Comparison of ENCODE assay signal across 10 cellular contexts in genomic region chr3:40972350-40972749, GRCh38.
DNase-seq lines count a peak whose midpoint lies in the region; ATAC-seq and TF ChIP-seq lines count a peak whose summit lies in the region.
"Had no signal": no experiment of that assay in that cellular context is flagged by ENCODE, and none has a peak within 500 bp of the region (broad histone marks: within the 10 kb centered on the region; RNA-seq: fewer than 3 reads in every experiment).

No MANE protein-coding gene starts in this region.

- TF ChIP-seq RAD21 in SK-N-SH (IDR thresholded peaks at IDR 0.05; ENCODE audit: low read length): no peak

- H3K27ac Mint-ChIP-seq in activated CD8-positive, alpha-beta memory T cell treated with anti-CD3 and anti-CD28 coated beads, Interleukin-2, amount 10 ng/mL, durations not matched to agents 7 days and 5 days: peak overlapping the region; percentile 84
- H3K27ac Mint-ChIP-seq in activated T-helper 17 cell treated with anti-CD3 and anti-CD28 coated beads, Interleukin-2, amount 50 U/mL, for 72 hours: peak overlapping the region; percentile 98

- TF ChIP-seq POLR2A in thyroid gland (IDR thresholded peaks at IDR 0.05): no peak

- CTCF ChIA-PET in activated CD8-positive, alpha-beta memory T cell treated with anti-CD3 and anti-CD28 coated beads, Interleukin-2, amount 10 ng/mL, durations not matched to agents 7 days and 5 days (lab: Charles Lee): no interaction called here
- CTCF ChIA-PET in SK-N-SH (lab: Yijun Ruan, JAX): no interaction called here

- ATAC-seq in activated CD8-positive, alpha-beta memory T cell treated with anti-CD3 and anti-CD28 coated beads, Interleukin-2, amount 10 ng/mL, durations not matched to agents 7 days and 5 days: no peak
- ATAC-seq in activated T-helper 17 cell treated with anti-CD3 and anti-CD28 coated beads, Interleukin-2, amount 50 U/mL, for 72 hours (replicated peaks): no peak
- no peak for ATAC-seq in lower lobe of right lung

- no peak for TF ChIP-seq EP300 in SK-N-SH (IDR thresholded peaks at IDR 0.05; ENCODE audit: borderline replicate concordance in 1 of 2, low read depth in 1 of 2, low read length in 1 of 2)

- peaks cover 3% of the 10 kb centered on the region for H3K27me3 Mint-ChIP-seq in activated CD8-positive, alpha-beta memory T cell treated with anti-CD3 and anti-CD28 coated beads, Interleukin-2, amount 10 ng/mL, durations not matched to agents 7 days and 5 days
- peaks cover 17% of the 10 kb centered on the region for H3K27me3 Mint-ChIP-seq in activated T-helper 17 cell treated with anti-CD3 and anti-CD28 coated beads, Interleukin-2, amount 50 U/mL, for 72 hours

- TF ChIP-seq CTCF in lower lobe of right lung (IDR thresholded peaks at IDR 0.05) (no peak), thyroid gland (IDR thresholded peaks at IDR 0.05) (no peak), SK-N-SH (IDR thresholded peaks at IDR 0.05) (no peak)

- WGBS in thyroid gland, 2 donors: 88 to 89% methylated on average over 4 of the region's 4 CpGs
- 49% methylated on average over 4 of the region's 4 CpGs for WGBS in SK-N-SH (ENCODE audit: low lambda C conversion rate)

- no peak overlapping the region for H3K4me3 ChIP-seq in lower lobe of right lung
- no peak overlapping the region for H3K4me3 ChIP-seq in thyroid gland (replicated peaks in 1 of 3)
- H3K4me3 ChIP-seq in SK-N-SH (ENCODE audit: low read depth in 2 of 2, low read length in 1 of 2): no peak overlapping the region

- H3K27ac ChIP-seq in lower lobe of right lung (peak overlapping the region; percentile 84), thyroid gland (peak overlapping the region; percentile 72 to 81 (median 75)), SK-N-SH (ENCODE audit: low read depth in 2 of 2, low read length in 1 of 2) (peak overlapping the region in 1 of 2 experiments; percentile 56; a peak in 1 of 4 replicates)

- POLR2A ChIA-PET in SK-N-SH (lab: Yijun Ruan, JAX): no interaction called here

- H4K20me1 ChIP-seq in SK-N-SH (ENCODE audit: insufficient read depth): no peaks in the 10 kb centered on the region

- no peak overlapping the region for H2AFZ ChIP-seq in SK-N-SH (ENCODE audit: low read depth)

- no peaks in the 10 kb centered on the region for H3K9me3 Mint-ChIP-seq in activated CD8-positive, alpha-beta memory T cell treated with anti-CD3 and anti-CD28 coated beads, Interleukin-2, amount 10 ng/mL, durations not matched to agents 7 days and 5 days (ENCODE audit: low read depth)
- no peaks in the 10 kb centered on the region for H3K9me3 Mint-ChIP-seq in activated T-helper 17 cell treated with anti-CD3 and anti-CD28 coated beads, Interleukin-2, amount 50 U/mL, for 72 hours

- H3K36me3 ChIP-seq in lower lobe of right lung: no peaks in the 10 kb centered on the region
- H3K36me3 ChIP-seq in thyroid gland: no peaks in the 10 kb centered on the region
- no peaks in the 10 kb centered on the region for H3K36me3 ChIP-seq in SK-N-SH (replicated peaks in 1 of 2; ENCODE audit: control insufficient read depth in 1 of 2, insufficient read depth in 2 of 2, low read length in 1 of 2)

- intact Hi-C loops in lower lobe of right lung (cut with DNase I) (no loop called here), thyroid gland (cut with DNase I) (loop anchor here (10.0 kb wide), 2 partner anchors 388 to 508 kb away; no protein-coding TSS in a partner anchor)

- DNase-seq in activated CD8-positive, alpha-beta memory T cell treated with anti-CD3 and anti-CD28 coated beads, Interleukin-2, amount 10 ng/mL, durations not matched to agents 7 days and 5 days: no peak
- no peak for DNase-seq in activated CD8-positive, alpha-beta memory T cell treated with anti-CD3 and anti-CD28 coated beads for 24 hours
- DNase-seq in lower lobe of right lung: no peak
- no peak for DNase-seq in thyroid gland
- DNase-seq in H4 (ENCODE audit: low spot score): no peak
- DNase-seq in SK-N-SH: no peak
- no peak for DNase-seq in putamen (ENCODE audit: low spot score)
- DNase-seq: NCI-H1092 treated with DMSO at 0.1 percent for 48 hours, NCI-H82 had no signal

- peaks cover 9% of the 10 kb centered on the region for H3K36me3 Mint-ChIP-seq in activated CD8-positive, alpha-beta memory T cell treated with anti-CD3 and anti-CD28 coated beads, Interleukin-2, amount 10 ng/mL, durations not matched to agents 7 days and 5 days
- peaks cover 9% of the 10 kb centered on the region for H3K36me3 Mint-ChIP-seq in activated T-helper 17 cell treated with anti-CD3 and anti-CD28 coated beads, Interleukin-2, amount 50 U/mL, for 72 hours (ENCODE audit: low read depth)

- peaks cover 68% of the 10 kb centered on the region for H3K4me1 Mint-ChIP-seq in activated CD8-positive, alpha-beta memory T cell treated with anti-CD3 and anti-CD28 coated beads, Interleukin-2, amount 10 ng/mL, durations not matched to agents 7 days and 5 days
- peaks cover 18% of the 10 kb centered on the region for H3K4me1 Mint-ChIP-seq in activated T-helper 17 cell treated with anti-CD3 and anti-CD28 coated beads, Interleukin-2, amount 50 U/mL, for 72 hours

- H3K27me3 ChIP-seq in lower lobe of right lung (ENCODE audit: low read depth): no peaks in the 10 kb centered on the region
- no peaks in the 10 kb centered on the region for H3K27me3 ChIP-seq in thyroid gland
- no peaks in the 10 kb centered on the region for H3K27me3 ChIP-seq in SK-N-SH (ENCODE audit: insufficient read depth)

- H3K9ac ChIP-seq in SK-N-SH: no peak overlapping the region

- H3K79me2 ChIP-seq in SK-N-SH (ENCODE audit: insufficient read depth): no peaks in the 10 kb centered on the region

- no peaks in the 10 kb centered on the region for H3K9me2 ChIP-seq in SK-N-SH

- no peak overlapping the region for H3K4me2 ChIP-seq in SK-N-SH

- H3K9me3 ChIP-seq in lower lobe of right lung: no peaks in the 10 kb centered on the region
- H3K9me3 ChIP-seq in thyroid gland: no peaks in the 10 kb centered on the region
- no peaks in the 10 kb centered on the region for H3K9me3 ChIP-seq in SK-N-SH

- no peak overlapping the region for H3K4me3 Mint-ChIP-seq in activated CD8-positive, alpha-beta memory T cell treated with anti-CD3 and anti-CD28 coated beads, Interleukin-2, amount 10 ng/mL, durations not matched to agents 7 days and 5 days
- H3K4me3 Mint-ChIP-seq in activated T-helper 17 cell treated with anti-CD3 and anti-CD28 coated beads, Interleukin-2, amount 50 U/mL, for 72 hours: peak overlapping the region; percentile 79

- H3K4me1 ChIP-seq in lower lobe of right lung (peaks cover 54% of the 10 kb centered on the region), thyroid gland (peaks cover 20 to 36% of the 10 kb centered on the region in 2 donors), SK-N-SH (ENCODE audit: control insufficient read depth in 1 of 2, insufficient read depth in 2 of 2, low read depth in 1 of 2, low read length in 1 of 2) (peaks cover 0 to 10% of the 10 kb centered on the region in 2 experiments; a peak in 2 of 4 replicates)

- H3F3A ChIP-seq in SK-N-SH (replicated peaks; ENCODE audit: insufficient read depth): no peaks in the 10 kb centered on the region

TF ChIP-seq in SK-N-SH, 30 proteins besides CTCF, POLR2A, EP300 and RAD21 (continues in another document):
- TF ChIP-seq FOSL2 (IDR thresholded peaks at IDR 0.05; ENCODE audit: borderline replicate concordance, low read depth): no peak
- TF ChIP-seq REST (IDR thresholded peaks at IDR 0.05; ENCODE audit: low read depth, low read length): no peak
- no peak for TF ChIP-seq TEAD4 (IDR thresholded peaks at IDR 0.05; ENCODE audit: borderline replicate concordance, insufficient read depth)
- no peak for TF ChIP-seq EZH2phosphoT487 (IDR thresholded peaks at IDR 0.05; ENCODE audit: borderline replicate concordance, low read depth)
- no peak for TF ChIP-seq FOXM1 (IDR thresholded peaks at IDR 0.05; ENCODE audit: low read depth)
- TF ChIP-seq TAF1 (IDR thresholded peaks at IDR 0.05; ENCODE audit: borderline replicate concordance, low read depth, low read length): no peak
- no peak for TF ChIP-seq FOXJ3 (CRISPR knock-in tag; IDR thresholded peaks at IDR 0.05)
- TF ChIP-seq RXRA (IDR thresholded peaks at IDR 0.05; ENCODE audit: borderline replicate concordance, low read depth): no peak
- no peak for TF ChIP-seq ELF1 (IDR thresholded peaks at IDR 0.05)
- no peak for TF ChIP-seq GATA2 (CRISPR knock-in tag; IDR thresholded peaks at IDR 0.05)
- no peak for TF ChIP-seq RFX5 (IDR thresholded peaks at IDR 0.05; ENCODE audit: low read length)
- TF ChIP-seq, protein P1, sequence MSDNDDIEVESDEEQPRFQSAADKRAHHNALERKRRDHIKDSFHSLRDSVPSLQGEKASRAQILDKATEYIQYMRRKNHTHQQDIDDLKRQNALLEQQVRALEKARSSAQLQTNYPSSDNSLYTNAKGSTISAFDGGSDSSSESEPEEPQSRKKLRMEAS (IDR thresholded peaks at IDR 0.05; ENCODE audit: low read depth): no peak
- no peak for TF ChIP-seq GABPA (IDR thresholded peaks at IDR 0.05; ENCODE audit: low read depth)
